Comparison of ENCODE assay signal across 21 cellular contexts in genomic region chr20:61829526-61829925, GRCh38.
"Had no signal": no experiment of that assay in that cellular context is flagged by ENCODE, and none has a peak within 500 bp of the region (broad histone marks: within the 10 kb centered on the region; RNA-seq: fewer than 3 reads in every experiment).

No MANE protein-coding gene starts in this region.

- DNase-seq: Kasumi-1, MM.1S, NCI-H1092 treated with DMSO at 0.1 percent for 48 hours, NCI-H1436, NCI-H187, NCI-H2029, NCI-H2081 treated with DMSO at 0.1 percent for 48 hours, NCI-H2171, NCI-H226, NCI-H446, NCI-H510A, NCI-H524 treated with DMSO at 0.1 percent for 48 hours, NCI-H69, NCI-H774, SHP77 treated with DMSO at 0.1 percent for 48 hours, SJCRH30 had no signal

- H3K27ac Mint-ChIP-seq: IgD-negative memory B cell had no signal

- H3K4me3 ChIP-seq: K562, SJCRH30 had no signal

- H3K9me3 ChIP-seq: SJCRH30 had no signal

- H3K36me3 Mint-ChIP-seq: IgD-negative memory B cell had no signal

- H3K27ac ChIP-seq: HL-60, KMS-11, SJCRH30 had no signal

- H3K4me2 ChIP-seq: KMS-11 had no signal

- H3K4me1 ChIP-seq: SJCRH30 had no signal

- ATAC-seq: K562, SK-N-SH treated with all-trans-retinoic acid at 6 μM for 48 hours had no signal

- H3K4me3 Mint-ChIP-seq: IgD-negative memory B cell had no signal

- H3K36me3 ChIP-seq: SJCRH30 had no signal

- H3K4me1 Mint-ChIP-seq: IgD-negative memory B cell had no signal
